1 cellular context compared by ENCODE assay signal in the genomic region with DNA sequence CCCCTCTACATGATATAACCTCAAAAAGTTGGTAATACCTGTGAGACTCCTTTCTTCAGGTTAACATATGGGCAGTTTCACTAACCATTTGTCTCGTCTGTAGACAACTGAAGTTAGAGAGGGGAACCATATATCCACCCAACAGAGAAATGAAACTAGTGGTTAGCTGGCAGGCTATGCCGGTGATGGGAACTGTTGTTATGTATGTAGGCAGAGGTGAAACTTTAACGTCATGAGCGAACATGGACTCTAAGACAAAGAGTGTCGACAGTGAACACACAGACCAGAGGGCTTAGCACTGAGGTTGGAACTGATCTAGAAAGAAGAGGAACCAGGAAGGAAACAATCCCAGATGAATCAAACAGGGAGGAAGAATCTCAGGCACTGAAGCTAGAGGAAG.
TF ChIP-seq lines count a peak whose summit lies in the region.

No MANE protein-coding gene starts in this region.

TF ChIP-seq in HepG2, 621 proteins besides CTCF, POLR2A, EP300 and RAD21 (continued from another document):
- TF ChIP-seq, protein P1, sequence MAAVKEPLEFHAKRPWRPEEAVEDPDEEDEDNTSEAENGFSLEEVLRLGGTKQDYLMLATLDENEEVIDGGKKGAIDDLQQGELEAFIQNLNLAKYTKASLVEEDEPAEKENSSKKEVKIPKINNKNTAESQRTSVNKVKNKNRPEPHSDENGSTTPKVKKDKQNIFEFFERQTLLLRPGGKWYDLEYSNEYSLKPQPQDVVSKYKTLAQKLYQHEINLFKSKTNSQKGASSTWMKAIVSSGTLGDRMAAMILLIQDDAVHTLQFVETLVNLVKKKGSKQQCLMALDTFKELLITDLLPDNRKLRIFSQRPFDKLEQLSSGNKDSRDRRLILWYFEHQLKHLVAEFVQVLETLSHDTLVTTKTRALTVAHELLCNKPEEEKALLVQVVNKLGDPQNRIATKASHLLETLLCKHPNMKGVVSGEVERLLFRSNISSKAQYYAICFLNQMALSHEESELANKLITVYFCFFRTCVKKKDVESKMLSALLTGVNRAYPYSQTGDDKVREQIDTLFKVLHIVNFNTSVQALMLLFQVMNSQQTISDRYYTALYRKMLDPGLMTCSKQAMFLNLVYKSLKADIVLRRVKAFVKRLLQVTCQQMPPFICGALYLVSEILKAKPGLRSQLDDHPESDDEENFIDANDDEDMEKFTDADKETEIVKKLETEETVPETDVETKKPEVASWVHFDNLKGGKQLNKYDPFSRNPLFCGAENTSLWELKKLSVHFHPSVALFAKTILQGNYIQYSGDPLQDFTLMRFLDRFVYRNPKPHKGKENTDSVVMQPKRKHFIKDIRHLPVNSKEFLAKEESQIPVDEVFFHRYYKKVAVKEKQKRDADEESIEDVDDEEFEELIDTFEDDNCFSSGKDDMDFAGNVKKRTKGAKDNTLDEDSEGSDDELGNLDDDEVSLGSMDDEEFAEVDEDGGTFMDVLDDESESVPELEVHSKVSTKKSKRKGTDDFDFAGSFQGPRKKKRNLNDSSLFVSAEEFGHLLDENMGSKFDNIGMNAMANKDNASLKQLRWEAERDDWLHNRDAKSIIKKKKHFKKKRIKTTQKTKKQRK (IDR thresholded peaks at IDR 0.05; ENCODE audit: low read length): no peak
- TF ChIP-seq TOE1 (CRISPR knock-in tag; IDR thresholded peaks at IDR 0.05) (no peak), ZFP90 (CRISPR knock-in tag; IDR thresholded peaks at IDR 0.05; ENCODE audit: borderline replicate concordance) (no peak), TSC22D2 (CRISPR knock-in tag; IDR thresholded peaks at IDR 0.05; ENCODE audit: borderline replicate concordance) (no peak), ZSCAN9 (CRISPR knock-in tag; IDR thresholded peaks at IDR 0.05; ENCODE audit: borderline replicate concordance) (no peak), ZNF678 (CRISPR knock-in tag; IDR thresholded peaks at IDR 0.05) (no peak), RBFOX2 (IDR thresholded peaks at IDR 0.05; ENCODE audit: low read depth, low read length) (no peak), NFIC (IDR thresholded peaks at IDR 0.05; ENCODE audit: low read length) (no peak), ZNF780A (CRISPR knock-in tag; IDR thresholded peaks at IDR 0.05) (no peak), ZNF337 (CRISPR knock-in tag; IDR thresholded peaks at IDR 0.05; ENCODE audit: borderline replicate concordance, low read depth) (no peak), PITX1 (CRISPR knock-in tag; IDR thresholded peaks at IDR 0.05) (no peak), IRX3 (CRISPR knock-in tag; IDR thresholded peaks at IDR 0.05; ENCODE audit: borderline replicate concordance, low read depth) (no peak), ZNF891 (CRISPR knock-in tag; IDR thresholded peaks at IDR 0.05) (no peak)
- TF ChIP-seq, protein P2, sequence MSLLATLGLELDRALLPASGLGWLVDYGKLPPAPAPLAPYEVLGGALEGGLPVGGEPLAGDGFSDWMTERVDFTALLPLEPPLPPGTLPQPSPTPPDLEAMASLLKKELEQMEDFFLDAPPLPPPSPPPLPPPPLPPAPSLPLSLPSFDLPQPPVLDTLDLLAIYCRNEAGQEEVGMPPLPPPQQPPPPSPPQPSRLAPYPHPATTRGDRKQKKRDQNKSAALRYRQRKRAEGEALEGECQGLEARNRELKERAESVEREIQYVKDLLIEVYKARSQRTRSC (CRISPR knock-in tag; IDR thresholded peaks at IDR 0.05; ENCODE audit: low read depth): no peak
